ENCODE assay signal across 8 cellular contexts in the genomic region with DNA sequence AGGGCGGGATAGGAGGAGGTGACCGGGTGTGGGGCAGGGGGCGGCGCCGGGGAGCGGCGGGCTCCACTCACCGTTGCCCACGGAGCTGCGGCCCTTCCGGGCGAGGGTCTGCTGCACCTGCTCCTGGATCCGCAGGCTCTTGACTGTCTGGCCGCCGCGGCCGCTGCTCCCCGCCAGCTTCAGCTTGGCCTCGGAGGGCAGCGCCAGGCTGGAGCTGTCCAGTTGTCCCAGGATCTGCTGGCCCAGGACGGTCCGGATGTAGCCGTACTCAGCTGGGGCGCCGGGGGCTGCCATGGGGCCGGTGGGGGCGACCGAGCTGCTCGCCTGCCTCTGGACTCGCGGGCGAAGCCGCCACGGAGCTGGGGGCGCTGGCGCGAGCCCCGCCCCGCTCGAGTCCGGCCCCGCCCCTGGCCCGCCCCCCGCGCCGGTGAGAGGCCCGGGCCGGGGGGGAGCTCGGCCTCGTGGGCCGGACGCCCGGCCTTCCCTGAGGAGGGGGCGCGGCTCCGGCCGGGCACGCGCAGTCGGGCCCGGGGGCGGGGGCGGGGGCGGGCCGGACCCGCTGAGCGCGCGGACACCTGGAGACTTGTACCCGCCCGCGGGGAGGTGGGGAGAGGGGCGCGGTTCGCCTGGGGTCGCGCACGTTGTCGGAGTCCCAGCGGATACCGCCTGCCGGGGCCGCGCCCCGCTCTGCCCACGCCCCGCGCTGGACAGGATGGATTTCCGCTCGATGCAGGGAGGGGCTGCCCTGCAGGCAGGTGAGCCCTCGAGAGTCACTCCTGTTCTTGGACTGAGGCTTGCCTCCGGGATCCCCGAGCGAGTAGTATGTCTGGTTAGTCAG. TPM values are rescaled to one million over a fixed set of nuclear protein-coding genes. Genes with fewer than 3 reads are reported as not detected.
DNase-seq lines count a peak whose midpoint lies in the region; ATAC-seq and TF ChIP-seq lines count a peak whose summit lies in the region.

A gene (minus strand): TSS at position 340 of the 838 bp plus-strand sequence. CDS start 46 bp downstream, at position 294.

- H3K9ac ChIP-seq in stomach smooth muscle (ENCODE audit: low read length in 2 of 2): peak within 1 kb of the TSS in 1 of 2 donors; percentile 64
- H3K9ac ChIP-seq in Karpas-422 (ENCODE audit: low read length): no peak within 1 kb of the TSS

- peak; percentile 88 for DNase-seq in COLO668 (lab: John Stamatoyannopoulos, UW; ENCODE audit: unreplicated experiment)
- DNase-seq in HuH-7 (ENCODE audit: low spot score): peak; percentile 90
- peak; percentile 77 to 81 for DNase-seq in SW 1271 (lab: John Stamatoyannopoulos, UW)
- DNase-seq in ecto neural progenitor cell (ENCODE audit: low spot score): peak; percentile 91
- DNase-seq in lower lobe of right lung: peak; percentile 80
- DNase-seq in Karpas-422: no peak

- H3K4me3 ChIP-seq in lower lobe of right lung (peak within 1 kb of the TSS; percentile 63), stomach smooth muscle (ENCODE audit: low read length in 2 of 2) (peak within 1 kb of the TSS; percentile 67 to 79), Karpas-422 (ENCODE audit: low read length) (no peak within 1 kb of the TSS)

- no peaks in the 10 kb centered on the region for H3K36me3 ChIP-seq in lower lobe of right lung
- H3K36me3 ChIP-seq in stomach smooth muscle (ENCODE audit: control insufficient read depth in 2 of 2, insufficient read depth in 2 of 2, low read length in 2 of 2): no peaks in the 10 kb centered on the region
- no peaks in the 10 kb centered on the region for H3K36me3 ChIP-seq in Karpas-422 (ENCODE audit: insufficient read depth, low read length)

- no peak within 1 kb of the TSS for H3K4me2 ChIP-seq in Karpas-422 (ENCODE audit: low read depth, low read length, poor library complexity, severe bottlenecking)

- intact Hi-C loops in lower lobe of right lung (cut with DNase I): no loop called here

- no peak within 1 kb of the TSS for H2AFZ ChIP-seq in Karpas-422 (ENCODE audit: low read length)

- H3K27ac ChIP-seq in lower lobe of right lung: peak within 1 kb of the TSS; percentile 49
- H3K27ac ChIP-seq in stomach smooth muscle (ENCODE audit: low read length): peak within 1 kb of the TSS; percentile 41
- no peak within 1 kb of the TSS for H3K27ac ChIP-seq in Karpas-422 (ENCODE audit: low read length)

- peaks cover 45% of the 10 kb centered on the region for H3K4me1 ChIP-seq in lower lobe of right lung
- H3K4me1 ChIP-seq in stomach smooth muscle (ENCODE audit: control insufficient read depth, insufficient read depth, low read length): peaks cover 8% of the 10 kb centered on the region
- no peaks in the 10 kb centered on the region for H3K4me1 ChIP-seq in Karpas-422 (ENCODE audit: low read length)

- H3K79me2 ChIP-seq in Karpas-422 (ENCODE audit: low read length): no peaks in the 10 kb centered on the region

- H3K9me2 ChIP-seq in Karpas-422 (replicated peaks; ENCODE audit: insufficient read depth, low read length): no peaks in the 10 kb centered on the region

- no peaks in the 10 kb centered on the region for H3K9me3 ChIP-seq in lower lobe of right lung
- H3K9me3 ChIP-seq in stomach smooth muscle (ENCODE audit: control insufficient read depth in 2 of 2, low read length in 2 of 2): no peaks in the 10 kb centered on the region
- no peaks in the 10 kb centered on the region for H3K9me3 ChIP-seq in Karpas-422 (ENCODE audit: low read length)

- H3K27me3 ChIP-seq in lower lobe of right lung (ENCODE audit: low read depth) (peaks cover 39% of the 10 kb centered on the region), stomach smooth muscle (ENCODE audit: control insufficient read depth in 1 of 2, insufficient read depth in 2 of 2, low read length in 2 of 2) (no peaks in the 10 kb centered on the region), Karpas-422 (ENCODE audit: low read length) (no peaks in the 10 kb centered on the region)

- TF ChIP-seq CTCF in lower lobe of right lung (IDR thresholded peaks at IDR 0.05): no peak

- no peaks in the 10 kb centered on the region for H4K20me1 ChIP-seq in Karpas-422 (ENCODE audit: insufficient read depth, low read depth, low read length)

- peak; percentile 57 for ATAC-seq in GM21381 (IDR thresholded peaks at IDR 0.05; ENCODE audit: unreplicated experiment)
- ATAC-seq in lower lobe of right lung: peak; percentile 85 to 86

RNA-seq across cellular contexts. Expression of the gene that starts here (rescaled TPM):
- 3.0 TPM for total RNA-seq in lower lobe of right lung
- not detected in 2 replicates for total RNA-seq in Karpas-422 (2014; rRNA removed; shearing (Covaris generic); ENCODE audit: low replicate concordance)
